In genomic region chr5:54772232-54773168, GRCh38 we compare ENCODE assay signal across 26 cellular contexts.
DNase-seq lines count a peak whose midpoint lies in the region; ATAC-seq and TF ChIP-seq lines count a peak whose summit lies in the region.
"Had no signal": no experiment of that assay in that cellular context is flagged by ENCODE, and none has a peak within 500 bp of the region (broad histone marks: within the 10 kb centered on the region; RNA-seq: fewer than 3 reads in every experiment).

No MANE protein-coding gene starts in this region.

- H3K27me3 Mint-ChIP-seq in T-helper 17 cell (peaks cover 27% of the 10 kb centered on the region), nephron (ENCODE audit: low read depth) (no peaks in the 10 kb centered on the region)
- H3K27me3 Mint-ChIP-seq: stimulated activated naive CD8-positive, alpha-beta T cell treated with anti-CD3 and anti-CD28 coated beads, Interleukin-15, amount 100 ng/mL, for 72 hours had no signal

- H3K4me1 Mint-ChIP-seq in T-helper 17 cell (no peaks in the 10 kb centered on the region), nephron (peaks cover 13% of the 10 kb centered on the region)
- H3K4me1 Mint-ChIP-seq: stimulated activated naive CD8-positive, alpha-beta T cell treated with anti-CD3 and anti-CD28 coated beads, Interleukin-15, amount 100 ng/mL, for 72 hours had no signal

- no peak for DNase-seq in T-helper 17 cell
- no peak for DNase-seq in adrenal gland
- DNase-seq in HK-2 (ENCODE audit: unreplicated experiment): no peak
- DNase-seq: activated CD8-positive, alpha-beta T cell treated with anti-CD3 and anti-CD28 coated beads, Interleukin-2, amount 10 ng/mL, durations not matched to agents 7 days and 5 days; activated naive CD4-positive, alpha-beta T cell treated with Interleukin-2 at 50 U/mL for 16 hours; activated T-cell treated with anti-CD3 and anti-CD28 coated beads, Interleukin-2, amount 50 U/mL, for 24 hours; DMS79 treated with DMSO at 0.1 percent for 48 hours; GM23248; hippocampal formation; left ventricle myocardium superior; NCI-H1694; NCI-H2227 treated with DMSO at 0.1 percent for 48 hours; NCI-H774; nucleus accumbens; Peyer's patch; SK-N-SH; stimulated activated CD4-positive, alpha-beta T cell treated with anti-CD3 and anti-CD28 coated beads, Interleukin-4, amount 100 ng/mL, for 1 hour; stimulated activated naive CD8-positive, alpha-beta T cell treated with anti-CD3 and anti-CD28 coated beads, Interleukin-15, amount 100 ng/mL, for 72 hours; transverse colon had no signal

- no peak overlapping the region for H3K4me3 ChIP-seq in adrenal gland
- H3K4me3 ChIP-seq: GM23248, Peyer's patch, transverse colon had no signal

- H3K27ac ChIP-seq in adrenal gland: no peak overlapping the region
- H3K27ac ChIP-seq: GM23248, Peyer's patch, transverse colon had no signal

- ATAC-seq in GM18867 (IDR thresholded peaks at IDR 0.05; ENCODE audit: unreplicated experiment) (peak; percentile 71), HG02884 (IDR thresholded peaks at IDR 0.05; ENCODE audit: unreplicated experiment) (peak; percentile 74), T-helper 17 cell (peak; percentile 28), GM18873 (IDR thresholded peaks at IDR 0.05; ENCODE audit: low FRiP score, unreplicated experiment) (no peak), GM21723 (IDR thresholded peaks at IDR 0.05; ENCODE audit: unreplicated experiment) (no peak)
- ATAC-seq: activated CD4-positive, CD25-positive, alpha-beta regulatory T cell treated with anti-CD3 and anti-CD28 coated beads, Interleukin-2, amount 50 U/mL, for 24 hours; activated CD8-positive, alpha-beta T cell treated with anti-CD3 and anti-CD28 coated beads, Interleukin-2, amount 10 ng/mL, durations not matched to agents 7 days and 5 days; left ventricle myocardium superior; stimulated activated naive CD8-positive, alpha-beta T cell treated with anti-CD3 and anti-CD28 coated beads, Interleukin-15, amount 100 ng/mL, for 72 hours had no signal

- no peaks in the 10 kb centered on the region for H3K4me1 ChIP-seq in adrenal gland (replicated peaks in 1 of 2)
- H3K4me1 ChIP-seq: Peyer's patch, transverse colon had no signal

- no peak for TF ChIP-seq POLR2A in adrenal gland (IDR thresholded peaks at IDR 0.05)

- H3K36me3 ChIP-seq in adrenal gland (replicated peaks in 1 of 2): no peaks in the 10 kb centered on the region
- H3K36me3 ChIP-seq: Peyer's patch, transverse colon had no signal

- H3K27ac Mint-ChIP-seq in T-helper 17 cell (no peak overlapping the region), nephron (peak overlapping the region in 2 of 3 experiments; percentile 12 to 66)
- H3K27ac Mint-ChIP-seq: activated CD8-positive, alpha-beta T cell treated with anti-CD3 and anti-CD28 coated beads, Interleukin-2, amount 10 ng/mL, durations not matched to agents 7 days and 5 days; activated T-cell treated with anti-CD3 and anti-CD28 coated beads, Interleukin-2, amount 50 U/mL, for 24 hours; stimulated activated naive CD8-positive, alpha-beta T cell treated with anti-CD3 and anti-CD28 coated beads, Interleukin-15, amount 100 ng/mL, for 72 hours had no signal

- no peaks in the 10 kb centered on the region for H3K9me3 ChIP-seq in T-helper 17 cell (ENCODE audit: control insufficient read depth, low read length, poor library complexity, severe bottlenecking)
- no peaks in the 10 kb centered on the region for H3K9me3 ChIP-seq in adrenal gland (replicated peaks in 1 of 3)
- H3K9me3 ChIP-seq: Peyer's patch, SK-N-SH, transverse colon had no signal

- TF ChIP-seq CTCF in nephron (IDR thresholded peaks at IDR 0.05; ENCODE audit: unreplicated experiment in 3 of 3) (no peak), adrenal gland (IDR thresholded peaks at IDR 0.05) (no peak)

- no peaks in the 10 kb centered on the region for H3K9me3 Mint-ChIP-seq in nephron
- H3K9me3 Mint-ChIP-seq: activated T-cell treated with anti-CD3 and anti-CD28 coated beads, Interleukin-2, amount 50 U/mL, for 24 hours; central memory CD8-positive, alpha-beta T cell; stimulated activated naive CD8-positive, alpha-beta T cell treated with anti-CD3 and anti-CD28 coated beads, Interleukin-15, amount 100 ng/mL, for 72 hours had no signal

- no peaks in the 10 kb centered on the region for H3K36me3 Mint-ChIP-seq in T-helper 17 cell (ENCODE audit: low read depth)
- no peaks in the 10 kb centered on the region for H3K36me3 Mint-ChIP-seq in nephron (ENCODE audit: low read depth)

- intact Hi-C loops in adrenal gland (cut with DNase I): no loop called here

- H3K27me3 ChIP-seq in adrenal gland: no peaks in the 10 kb centered on the region
- H3K27me3 ChIP-seq: Peyer's patch, transverse colon had no signal

- WGBS in adrenal gland, 4 donors: 68 to 86% (median 80%) methylated on average over 6 of the region's 6 CpGs

- H3K4me3 Mint-ChIP-seq in T-helper 17 cell (no peak overlapping the region), nephron (no peak overlapping the region)
- H3K4me3 Mint-ChIP-seq: activated CD8-positive, alpha-beta T cell treated with anti-CD3 and anti-CD28 coated beads, Interleukin-2, amount 10 ng/mL, durations not matched to agents 7 days and 5 days; activated T-cell treated with anti-CD3 and anti-CD28 coated beads, Interleukin-2, amount 50 U/mL, for 24 hours; central memory CD8-positive, alpha-beta T cell; stimulated activated naive CD8-positive, alpha-beta T cell treated with anti-CD3 and anti-CD28 coated beads, Interleukin-15, amount 100 ng/mL, for 72 hours had no signal

Comparison
In these comparisons a context has a peak if more than half of its experiments do, and no peak if none do; other contexts are left out.
1. ATAC-seq: peak in GM18867 (single experiment), HG02884 (single experiment) and T-helper 17 cell (single experiment); none in GM18873 (single experiment) and GM21723 (single experiment).